1 cellular context compared by ENCODE assay signal in the genomic region with DNA sequence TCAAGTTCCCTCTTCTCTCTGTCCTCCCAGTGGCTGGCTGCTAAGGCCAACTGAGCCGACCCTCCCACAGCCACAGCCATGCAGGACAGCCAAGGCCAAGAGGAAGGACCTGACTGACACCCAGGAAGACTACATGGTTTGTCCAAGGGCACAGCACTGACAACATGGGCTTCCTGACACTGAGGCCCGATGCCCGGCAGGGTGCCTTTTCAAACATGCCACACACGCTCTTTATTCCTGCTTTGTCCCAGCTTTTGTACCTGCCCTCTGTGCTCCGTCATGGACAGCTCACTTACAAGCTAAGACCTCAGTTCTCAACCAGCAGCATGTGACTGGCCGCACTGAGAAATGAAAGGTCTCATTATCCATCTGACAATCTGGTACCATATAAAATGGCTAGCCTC.
TF ChIP-seq lines count a peak whose summit lies in the region.

No MANE protein-coding gene starts in this region.

TF ChIP-seq in H1, 55 proteins besides CTCF, POLR2A, EP300 and RAD21 (continued from another document):
- no peak for TF ChIP-seq ZNF274 (IDR thresholded peaks at IDR 0.05; ENCODE audit: borderline replicate concordance, extremely low read depth, low read length)
- TF ChIP-seq KDM1A (IDR thresholded peaks at IDR 0.05; ENCODE audit: borderline replicate concordance, low read length) = no peak
- no peak for TF ChIP-seq CTBP2 (IDR thresholded peaks at IDR 0.05; ENCODE audit: borderline replicate concordance, insufficient read depth, insufficient read length, low read length)
- TF ChIP-seq KDM4A (IDR thresholded peaks at IDR 0.05; ENCODE audit: low read depth, low read length, severe bottlenecking) = no peak
- no peak for TF ChIP-seq TAF1 (IDR thresholded peaks at IDR 0.05; ENCODE audit: low read depth, low read length)
- no peak for TF ChIP-seq TEAD4 (IDR thresholded peaks at IDR 0.05; ENCODE audit: low read depth, low read length)
- no peak for TF ChIP-seq SIX5 (IDR thresholded peaks at IDR 0.05; ENCODE audit: low read depth, low read length)
- TF ChIP-seq, protein P1, sequence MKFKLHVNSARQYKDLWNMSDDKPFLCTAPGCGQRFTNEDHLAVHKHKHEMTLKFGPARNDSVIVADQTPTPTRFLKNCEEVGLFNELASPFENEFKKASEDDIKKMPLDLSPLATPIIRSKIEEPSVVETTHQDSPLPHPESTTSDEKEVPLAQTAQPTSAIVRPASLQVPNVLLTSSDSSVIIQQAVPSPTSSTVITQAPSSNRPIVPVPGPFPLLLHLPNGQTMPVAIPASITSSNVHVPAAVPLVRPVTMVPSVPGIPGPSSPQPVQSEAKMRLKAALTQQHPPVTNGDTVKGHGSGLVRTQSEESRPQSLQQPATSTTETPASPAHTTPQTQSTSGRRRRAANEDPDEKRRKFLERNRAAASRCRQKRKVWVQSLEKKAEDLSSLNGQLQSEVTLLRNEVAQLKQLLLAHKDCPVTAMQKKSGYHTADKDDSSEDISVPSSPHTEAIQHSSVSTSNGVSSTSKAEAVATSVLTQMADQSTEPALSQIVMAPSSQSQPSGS (IDR thresholded peaks at IDR 0.05; ENCODE audit: low read length) = no peak
- TF ChIP-seq GTF2F1 (IDR thresholded peaks at IDR 0.05; ENCODE audit: borderline replicate concordance, low read depth, low read length) = no peak
- TF ChIP-seq JUN (IDR thresholded peaks at IDR 0.05; ENCODE audit: low read depth, low read length) = no peak
- no peak for TF ChIP-seq RXRA (IDR thresholded peaks at IDR 0.05; ENCODE audit: insufficient read depth, low read depth, low read length)
- TF ChIP-seq HDAC2 (IDR thresholded peaks at IDR 0.05; ENCODE audit: borderline replicate concordance in 1 of 2, low read depth in 2 of 2, low read length in 2 of 2) = no peak
